9 cellular contexts compared by ENCODE assay signal in genomic region chr3:159586587-159587202, GRCh38.
A peak's percentile ranks its signal among the peaks of the same experiment; 100 is the strongest.
DNase-seq lines count a peak whose midpoint lies in the region; ATAC-seq and TF ChIP-seq lines count a peak whose summit lies in the region.
"Had no signal": no experiment of that assay in that cellular context is flagged by ENCODE, and none has a peak within 500 bp of the region (broad histone marks: within the 10 kb centered on the region; RNA-seq: fewer than 3 reads in every experiment).

No MANE protein-coding gene starts in this region.

- no peak overlapping the region for H3K27ac ChIP-seq in OCI-LY3 (ENCODE audit: low read length)
- no peak overlapping the region for H3K27ac ChIP-seq in effector memory CD4-positive, alpha-beta T cell (ENCODE audit: insufficient read depth, low read length, poor library complexity, severe bottlenecking)
- H3K27ac ChIP-seq: BLaER1 had no signal

- H2AFZ ChIP-seq in OCI-LY3 (ENCODE audit: low read depth, low read length), result no peak overlapping the region

- no peak overlapping the region for H3K4me2 ChIP-seq in OCI-LY3 (ENCODE audit: low read length)
- H3K4me2 ChIP-seq: BLaER1 had no signal

- ATAC-seq in HG02840 (IDR thresholded peaks at IDR 0.05; ENCODE audit: low FRiP score, unreplicated experiment), result no peak

- H4K20me1 ChIP-seq in OCI-LY3 (ENCODE audit: insufficient read depth, low read length), result no peaks in the 10 kb centered on the region
- H4K20me1 ChIP-seq: BLaER1 had no signal

- TF ChIP-seq CTCF in OCI-LY3 (IDR thresholded peaks at IDR 0.05; ENCODE audit: low read depth, low read length) (peak; percentile 50), foreskin fibroblast (IDR thresholded peaks at IDR 0.05; ENCODE audit: low read depth, low read length) (peak; percentile 70)

- DNase-seq in NCI-H2171 treated with DMSO at 0.1 percent for 48 hours (lab: John Stamatoyannopoulos, UW), result peak; percentile 28
- DNase-seq in NCI-H2171 (lab: John Stamatoyannopoulos, UW), result no peak
- DNase-seq in foreskin fibroblast, result peak; percentile 26 to 65
- peak; percentile 42 for DNase-seq in superior temporal gyrus (ENCODE audit: extremely low spot score)
- DNase-seq in effector memory CD4-positive, alpha-beta T cell, result no peak
- no peak for DNase-seq in stimulated activated CD4-positive, alpha-beta T cell treated with anti-CD3 and anti-CD28 coated beads, Interleukin-1b, Interleukin-23, amount 100 ng/mL, for 48 hours

- no peaks in the 10 kb centered on the region for H3K9me3 ChIP-seq in OCI-LY3 (ENCODE audit: insufficient read depth, low read length)
- H3K9me3 ChIP-seq in effector memory CD4-positive, alpha-beta T cell (ENCODE audit: control insufficient read depth, low read length), result no peaks in the 10 kb centered on the region
- H3K9me3 ChIP-seq: BLaER1 had no signal

- H3K36me3 ChIP-seq in OCI-LY3 (replicated peaks; ENCODE audit: low read depth, low read length), result no peaks in the 10 kb centered on the region
- no peaks in the 10 kb centered on the region for H3K36me3 ChIP-seq in effector memory CD4-positive, alpha-beta T cell (ENCODE audit: control insufficient read depth, insufficient read depth, low read length)
- H3K36me3 ChIP-seq: BLaER1 had no signal

- no peak overlapping the region for H3K4me3 ChIP-seq in OCI-LY3 (ENCODE audit: low read length)
- H3K4me3 ChIP-seq in foreskin fibroblast (ENCODE audit: low read depth in 1 of 2, low read length in 2 of 2), result no peak overlapping the region
- H3K4me3 ChIP-seq in effector memory CD4-positive, alpha-beta T cell (ENCODE audit: insufficient read depth, low read depth, low read length, poor library complexity, severe bottlenecking), result no peak overlapping the region
- H3K4me3 ChIP-seq: BLaER1 had no signal

- no peaks in the 10 kb centered on the region for H3K79me2 ChIP-seq in OCI-LY3 (ENCODE audit: low read length)

- H3K27me3 ChIP-seq in OCI-LY3 (ENCODE audit: low read depth, low read length), result peaks cover 9% of the 10 kb centered on the region; the same call in 1 of the 2 replicates
- H3K27me3 ChIP-seq in effector memory CD4-positive, alpha-beta T cell (replicated peaks; ENCODE audit: control insufficient read depth, insufficient read depth, low read length, poor library complexity, severe bottlenecking), result no peaks in the 10 kb centered on the region
- H3K27me3 ChIP-seq: BLaER1 had no signal

- H3K4me1 ChIP-seq in OCI-LY3 (ENCODE audit: low read length), result no peaks in the 10 kb centered on the region
- no peaks in the 10 kb centered on the region for H3K4me1 ChIP-seq in effector memory CD4-positive, alpha-beta T cell (ENCODE audit: control insufficient read depth, insufficient read depth, low read length, poor library complexity, severe bottlenecking)
- H3K4me1 ChIP-seq: BLaER1 had no signal

- no peak overlapping the region for H3K9ac ChIP-seq in OCI-LY3 (ENCODE audit: low read length)
- H3K9ac ChIP-seq: BLaER1 had no signal

Comparison
In these comparisons a context has a peak if more than half of its experiments do, and no peak if none do; other contexts are left out.
1. DNase-seq: peak in NCI-H2171 treated with DMSO at 0.1 percent for 48 hours (single experiment), foreskin fibroblast (2 of 2) and superior temporal gyrus (single experiment); none in NCI-H2171 (single experiment), effector memory CD4-positive, alpha-beta T cell (0 of 3) and stimulated activated CD4-positive, alpha-beta T cell treated with anti-CD3 and anti-CD28 coated beads, Interleukin-1b, Interleukin-23, amount 100 ng/mL, for 48 hours (single experiment).